Comparison of ENCODE assay signal across 9 cellular contexts in genomic region chr14:55707365-55707804, GRCh38.
A peak's percentile ranks its signal among the peaks of the same experiment; 100 is the strongest.
DNase-seq lines count a peak whose midpoint lies in the region; ATAC-seq and TF ChIP-seq lines count a peak whose summit lies in the region.
"Had no signal": no experiment of that assay in that cellular context is flagged by ENCODE, and none has a peak within 500 bp of the region (broad histone marks: within the 10 kb centered on the region; RNA-seq: fewer than 3 reads in every experiment).

No MANE protein-coding gene starts in this region.

- no peaks in the 10 kb centered on the region for H3K36me3 ChIP-seq in neuronal stem cell (replicated peaks in 1 of 2; ENCODE audit: control insufficient read depth in 2 of 2, insufficient read depth in 2 of 2, low read length in 2 of 2)

- no peak overlapping the region for H3K4ac ChIP-seq in neuronal stem cell (ENCODE audit: low read length)

- H4K8ac ChIP-seq in neuronal stem cell (ENCODE audit: low read depth, low read length) = no peak overlapping the region

- DNase-seq in activated CD8-positive, alpha-beta T cell treated with anti-CD3 and anti-CD28 coated beads for 36 hours = no peak
- DNase-seq in activated CD8-positive, alpha-beta T cell treated with anti-CD3 and anti-CD28 coated beads, Interleukin-2, amount 10 ng/mL, durations not matched to agents 7 days and 5 days = no peak
- DNase-seq in NCI-H460 (ENCODE audit: extremely low read depth, low read depth) = peak; percentile 49
- DNase-seq in cerebellar cortex (ENCODE audit: low spot score) = peak; percentile 47
- DNase-seq in lung microvascular endothelial cell (ENCODE audit: low read depth in 2 of 2) = peak; percentile 67 to 77
- no peak for DNase-seq in neuronal stem cell (ENCODE audit: low spot score)
- DNase-seq in stimulated activated CD4-positive, alpha-beta T cell treated with anti-CD3 and anti-CD28 coated beads, Interleukin-1b, Interleukin-23, amount 100 ng/mL, for 48 hours = no peak
- no peak for DNase-seq in activated CD4-positive, alpha-beta T cell treated with anti-CD3 and anti-CD28 coated beads, Interleukin-2, amount 50 U/mL, for 48 hours

- H3K4me3 ChIP-seq in neuronal stem cell (ENCODE audit: low read length in 2 of 2) = no peak overlapping the region

- no peaks in the 10 kb centered on the region for H3K4me1 ChIP-seq in neuronal stem cell (ENCODE audit: control insufficient read depth in 2 of 2, insufficient read depth in 1 of 2, low read depth in 1 of 2, low read length in 2 of 2)

- H2AK5ac ChIP-seq in neuronal stem cell (ENCODE audit: low read depth, low read length) = no peak overlapping the region

- no peak overlapping the region for H2BK5ac ChIP-seq in neuronal stem cell (ENCODE audit: low read length)

- H3K27me3 ChIP-seq in neuronal stem cell (ENCODE audit: control insufficient read depth in 3 of 3, insufficient read depth in 3 of 3, low read depth in 1 of 3, low read length in 3 of 3) = no peaks in the 10 kb centered on the region

- H3K27me3 Mint-ChIP-seq in activated CD8-positive, alpha-beta T cell treated with anti-CD3 and anti-CD28 coated beads for 36 hours = no peaks in the 10 kb centered on the region
- no peaks in the 10 kb centered on the region for H3K27me3 Mint-ChIP-seq in activated CD8-positive, alpha-beta T cell treated with anti-CD3 and anti-CD28 coated beads, Interleukin-2, amount 10 ng/mL, durations not matched to agents 7 days and 5 days (ENCODE audit: low read depth)
- H3K27me3 Mint-ChIP-seq: activated naive CD8-positive, alpha-beta T cell had no signal

- no peak overlapping the region for H2BK120ac ChIP-seq in neuronal stem cell (ENCODE audit: low read depth, low read length)

- no peak overlapping the region for H3K4me2 ChIP-seq in neuronal stem cell (ENCODE audit: insufficient read depth, low read length, poor library complexity, severe bottlenecking)

- H3K27ac Mint-ChIP-seq in activated CD8-positive, alpha-beta T cell treated with anti-CD3 and anti-CD28 coated beads for 36 hours = no peak overlapping the region
- H3K27ac Mint-ChIP-seq in activated CD8-positive, alpha-beta T cell treated with anti-CD3 and anti-CD28 coated beads, Interleukin-2, amount 10 ng/mL, durations not matched to agents 7 days and 5 days = no peak overlapping the region
- H3K27ac Mint-ChIP-seq: activated naive CD8-positive, alpha-beta T cell had no signal

- TF ChIP-seq CTCF in activated CD8-positive, alpha-beta T cell treated with anti-CD3 and anti-CD28 coated beads for 36 hours (IDR thresholded peaks at IDR 0.05) = peak; percentile 29

- intact Hi-C loops in activated CD8-positive, alpha-beta T cell treated with anti-CD3 and anti-CD28 coated beads for 36 hours (cut with micrococcal nuclease) = no loop called here

- no peak overlapping the region for H3K14ac ChIP-seq in neuronal stem cell (ENCODE audit: low read length)

- H2AFZ ChIP-seq in neuronal stem cell (ENCODE audit: low read length) = no peak overlapping the region

- no peaks in the 10 kb centered on the region for H3K4me1 Mint-ChIP-seq in activated CD8-positive, alpha-beta T cell treated with anti-CD3 and anti-CD28 coated beads for 36 hours (ENCODE audit: low read depth)
- H3K4me1 Mint-ChIP-seq in activated CD8-positive, alpha-beta T cell treated with anti-CD3 and anti-CD28 coated beads, Interleukin-2, amount 10 ng/mL, durations not matched to agents 7 days and 5 days (ENCODE audit: low read depth) = no peaks in the 10 kb centered on the region

- no peak overlapping the region for H3K18ac ChIP-seq in neuronal stem cell (ENCODE audit: low read length)

- no peak overlapping the region for H3K27ac ChIP-seq in neuronal stem cell (replicated peaks; ENCODE audit: low read length)

- no peak overlapping the region for H3K23ac ChIP-seq in neuronal stem cell (ENCODE audit: low read depth, low read length, poor library complexity)

- no peak overlapping the region for H4K91ac ChIP-seq in neuronal stem cell (ENCODE audit: low read depth, low read length, poor library complexity)

- no CpG with 5 or more reads among the region's 6 CpGs for WGBS in neuronal stem cell (ENCODE audit: extremely low coverage in 2 of 2, insufficient read length in 2 of 2, insufficient replicate concordance in 1 of 2), 2 donors

- POLR2A ChIA-PET in activated CD8-positive, alpha-beta T cell treated with anti-CD3 and anti-CD28 coated beads for 36 hours (lab: Charles Lee) = no interaction called here
- POLR2A ChIA-PET in activated CD8-positive, alpha-beta T cell treated with anti-CD3 and anti-CD28 coated beads, Interleukin-2, amount 10 ng/mL, durations not matched to agents 7 days and 5 days (lab: Charles Lee) = interaction anchor here (0.6 kb wide), 1 partner anchor 41 kb away, joined by 3 read pairs; no protein-coding TSS in a partner anchor

- CTCF ChIA-PET in activated CD8-positive, alpha-beta T cell treated with anti-CD3 and anti-CD28 coated beads for 36 hours (lab: Charles Lee) = no interaction called here
- CTCF ChIA-PET in activated CD8-positive, alpha-beta T cell treated with anti-CD3 and anti-CD28 coated beads, Interleukin-2, amount 10 ng/mL, durations not matched to agents 7 days and 5 days (lab: Charles Lee) = interaction anchor here (1.0 to 1.5 kb wide), 3 partner anchors 633 to 767 kb away, joined by 3 to 5 read pairs (median 3); no protein-coding TSS in a partner anchor

- no peak overlapping the region for H3K9ac ChIP-seq in neuronal stem cell (ENCODE audit: low read depth, low read length, poor library complexity)

- no peaks in the 10 kb centered on the region for H3K36me3 Mint-ChIP-seq in activated CD8-positive, alpha-beta T cell treated with anti-CD3 and anti-CD28 coated beads for 36 hours (ENCODE audit: low read depth)
- no peaks in the 10 kb centered on the region for H3K36me3 Mint-ChIP-seq in activated CD8-positive, alpha-beta T cell treated with anti-CD3 and anti-CD28 coated beads, Interleukin-2, amount 10 ng/mL, durations not matched to agents 7 days and 5 days (ENCODE audit: low read depth)

- H3K79me1 ChIP-seq in neuronal stem cell (ENCODE audit: low read depth, low read length) = no peaks in the 10 kb centered on the region

- no peaks in the 10 kb centered on the region for H3K9me3 Mint-ChIP-seq in activated CD8-positive, alpha-beta T cell treated with anti-CD3 and anti-CD28 coated beads for 36 hours
- H3K9me3 Mint-ChIP-seq in activated CD8-positive, alpha-beta T cell treated with anti-CD3 and anti-CD28 coated beads, Interleukin-2, amount 10 ng/mL, durations not matched to agents 7 days and 5 days (ENCODE audit: insufficient read depth) = no peaks in the 10 kb centered on the region

- H3K9me3 ChIP-seq in neuronal stem cell (replicated peaks in 1 of 2; ENCODE audit: control insufficient read depth in 2 of 2, insufficient read depth in 1 of 2, low read depth in 1 of 2, low read length in 2 of 2) = peaks cover 2 to 7% of the 10 kb centered on the region in 2 donors

- peak; percentile 37 for ATAC-seq in activated CD8-positive, alpha-beta T cell treated with anti-CD3 and anti-CD28 coated beads for 36 hours
- ATAC-seq in activated CD8-positive, alpha-beta T cell treated with anti-CD3 and anti-CD28 coated beads, Interleukin-2, amount 10 ng/mL, durations not matched to agents 7 days and 5 days = no peak

- H2BK12ac ChIP-seq in neuronal stem cell (ENCODE audit: low read length) = no peak overlapping the region

- H2BK15ac ChIP-seq in neuronal stem cell (ENCODE audit: low read length) = no peak overlapping the region

- H3K4me3 Mint-ChIP-seq in activated CD8-positive, alpha-beta T cell treated with anti-CD3 and anti-CD28 coated beads for 36 hours = no peak overlapping the region
- no peak overlapping the region for H3K4me3 Mint-ChIP-seq in activated CD8-positive, alpha-beta T cell treated with anti-CD3 and anti-CD28 coated beads, Interleukin-2, amount 10 ng/mL, durations not matched to agents 7 days and 5 days
- H3K4me3 Mint-ChIP-seq: activated naive CD8-positive, alpha-beta T cell had no signal

Comparison
In these comparisons a context has a peak if more than half of its experiments do, and no peak if none do; other contexts are left out.
1. DNase-seq: peak in NCI-H460 (single experiment), cerebellar cortex (single experiment) and lung microvascular endothelial cell (2 of 2); none in activated CD8-positive, alpha-beta T cell treated with anti-CD3 and anti-CD28 coated beads for 36 hours (single experiment), activated CD8-positive, alpha-beta T cell treated with anti-CD3 and anti-CD28 coated beads, Interleukin-2, amount 10 ng/mL, durations not matched to agents 7 days and 5 days (single experiment), neuronal stem cell (single experiment), stimulated activated CD4-positive, alpha-beta T cell treated with anti-CD3 and anti-CD28 coated beads, Interleukin-1b, Interleukin-23, amount 100 ng/mL, for 48 hours (single experiment) and activated CD4-positive, alpha-beta T cell treated with anti-CD3 and anti-CD28 coated beads, Interleukin-2, amount 50 U/mL, for 48 hours (0 of 2).